ENCODE assay signal across 4 cellular contexts in genomic region chr1:153588033-153588432, GRCh38. TPM values are rescaled to one million over a fixed set of nuclear protein-coding genes. Genes with fewer than 3 reads are reported as not detected.
"Had no signal": no experiment of that assay in that cellular context is flagged by ENCODE, and none has a peak within 500 bp of the region (broad histone marks: within the 10 kb centered on the region; RNA-seq: fewer than 3 reads in every experiment).

No MANE protein-coding gene starts in this region.

RNA-seq across cellular contexts. Expression of gene S100A2, which starts 22.4 kb away (rescaled TPM):
- polyA plus RNA-seq: IgD-negative memory B cell had no signal

RNA-seq across cellular contexts. Expression of gene S100A16, which starts 24.9 kb away (rescaled TPM):
- polyA plus RNA-seq: IgD-negative memory B cell had no signal

RNA-seq across cellular contexts. Expression of gene S100A14, which starts 28.1 kb away (rescaled TPM):
- total RNA-seq: LHCN-M2, NCI-H460, SK-MEL-5 had no signal
- polyA plus RNA-seq: IgD-negative memory B cell had no signal

RNA-seq across cellular contexts. Expression of gene S100A3, which starts 39.0 kb away (rescaled TPM):
- polyA plus RNA-seq: IgD-negative memory B cell had no signal
